8 cellular contexts compared by ENCODE assay signal in the genomic region with DNA sequence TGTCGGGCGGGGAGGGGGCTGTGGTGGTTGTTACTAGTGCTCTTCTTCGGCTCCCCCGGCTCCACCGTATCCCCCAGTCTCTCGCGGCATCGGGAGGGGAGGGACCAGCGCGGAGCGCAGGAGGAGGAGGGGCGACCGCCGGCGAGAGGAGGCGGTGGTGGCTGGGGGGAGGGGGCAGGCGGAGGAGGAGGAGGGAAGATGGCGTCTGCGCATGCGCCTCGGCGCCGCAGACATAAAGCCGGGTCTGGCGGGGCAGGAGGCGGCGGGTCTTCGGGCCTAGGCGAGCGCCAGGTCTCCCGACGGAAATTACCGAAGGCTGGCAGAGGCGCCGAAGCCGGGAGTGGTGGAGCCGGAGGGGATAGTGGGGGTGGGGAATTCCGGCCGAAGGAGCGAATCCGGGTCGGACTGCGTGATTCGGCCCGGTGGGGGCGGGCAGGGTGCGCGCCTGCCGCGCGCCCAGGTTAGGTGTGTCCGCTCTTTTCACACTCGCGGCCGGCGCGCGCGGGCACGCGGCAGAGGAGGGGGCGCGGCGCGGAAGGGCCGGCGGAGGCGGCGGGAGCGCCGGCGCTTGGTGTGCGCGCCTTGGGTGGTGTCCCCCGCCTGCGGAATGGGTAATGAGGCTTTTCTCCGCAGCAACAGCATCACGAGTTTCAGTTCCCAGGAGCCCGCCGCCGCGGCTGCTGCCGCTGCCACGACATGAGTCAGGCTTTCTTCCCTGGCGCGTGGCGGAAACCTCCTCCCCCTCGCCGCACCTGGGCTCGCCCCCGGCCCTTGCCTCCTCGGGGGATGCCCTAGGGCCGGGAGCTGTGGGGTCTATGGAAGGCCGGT. TPM values are rescaled to one million over a fixed set of nuclear protein-coding genes. Genes with fewer than 3 reads are reported as not detected.
DNase-seq lines count a peak whose midpoint lies in the region; ATAC-seq, FAIRE-seq and TF ChIP-seq lines count a peak whose summit lies in the region.

No MANE protein-coding gene starts in this region.

- intact Hi-C loops in aorta (cut with DNase I), result loop anchor here (2.0 to 10.0 kb wide), 6 partner anchors 93 to 395 kb away; no protein-coding TSS in a partner anchor

- peak overlapping the region; percentile 91 for H3K4me3 Mint-ChIP-seq in T-helper 2 cell treated with Interferon-gamma antibody and Interleukin-4, amounts not matched to agents 5 μg/mL and 100 μg/mL, for 36 hours
- H3K4me3 Mint-ChIP-seq in astrocyte (ENCODE audit: unreplicated experiment), result peak overlapping the region; percentile 96

- no peak for TF ChIP-seq CTCF in astrocyte (IDR thresholded peaks at IDR 0.05; ENCODE audit: insufficient read depth, low read depth, low read length)

- peak overlapping the region; percentile 87 for H3K27ac Mint-ChIP-seq in T-helper 2 cell treated with Interferon-gamma antibody and Interleukin-4, amounts not matched to agents 5 μg/mL and 100 μg/mL, for 36 hours
- H3K27ac Mint-ChIP-seq in astrocyte (ENCODE audit: unreplicated experiment), result peak overlapping the region; percentile 69

- H3K4me1 ChIP-seq in astrocyte (ENCODE audit: insufficient read depth, low read length) (peaks cover 34% of the 10 kb centered on the region), rectal smooth muscle tissue (ENCODE audit: control insufficient read depth, insufficient read depth, low read length) (peaks cover 8% of the 10 kb centered on the region), aorta (ENCODE audit: control insufficient read depth in 1 of 2, insufficient read depth in 2 of 2, low read length in 2 of 2) (peaks cover 3% of the 10 kb centered on the region in 2 donors)

- no peak for FAIRE-seq in astrocyte (lab: Jason Lieb, UNC)

- H3K9me3 Mint-ChIP-seq in T-helper 2 cell treated with Interferon-gamma antibody and Interleukin-4, amounts not matched to agents 5 μg/mL and 100 μg/mL, for 36 hours, result no peaks in the 10 kb centered on the region
- H3K9me3 Mint-ChIP-seq in astrocyte (ENCODE audit: unreplicated experiment), result no peaks in the 10 kb centered on the region

- H3K36me3 Mint-ChIP-seq in T-helper 2 cell treated with Interferon-gamma antibody and Interleukin-4, amounts not matched to agents 5 μg/mL and 100 μg/mL, for 36 hours (ENCODE audit: low read depth), result peaks cover 4% of the 10 kb centered on the region
- H3K36me3 Mint-ChIP-seq in astrocyte (ENCODE audit: low read depth, unreplicated experiment), result peaks cover 5% of the 10 kb centered on the region

- ATAC-seq in GM18502 (IDR thresholded peaks at IDR 0.05; ENCODE audit: poor library complexity, unreplicated experiment) (peak; percentile 64), HG02943 (IDR thresholded peaks at IDR 0.05; ENCODE audit: low read depth, unreplicated experiment) (peak; percentile 69), aorta (ENCODE audit: low FRiP score) (peak; percentile 94)

- peak overlapping the region; percentile 97 for H3K4me2 ChIP-seq in astrocyte (ENCODE audit: low read length)

- peak overlapping the region; percentile 84 for H3K4me3 ChIP-seq in astrocyte (ENCODE audit: insufficient read depth, low read depth, low read length)
- H3K4me3 ChIP-seq in rectal smooth muscle tissue (ENCODE audit: low read length), result peak overlapping the region; percentile 86
- peak overlapping the region; percentile 95 to 97 for H3K4me3 ChIP-seq in aorta (ENCODE audit: low read length in 2 of 2)

- peaks cover 48% of the 10 kb centered on the region for H3K27me3 Mint-ChIP-seq in T-helper 2 cell treated with Interferon-gamma antibody and Interleukin-4, amounts not matched to agents 5 μg/mL and 100 μg/mL, for 36 hours (ENCODE audit: low read depth)
- no peaks in the 10 kb centered on the region for H3K27me3 Mint-ChIP-seq in astrocyte (ENCODE audit: low read depth, unreplicated experiment)

- no peaks in the 10 kb centered on the region for H3K27me3 ChIP-seq in astrocyte (ENCODE audit: insufficient read depth, low read length)
- no peaks in the 10 kb centered on the region for H3K27me3 ChIP-seq in rectal smooth muscle tissue (ENCODE audit: control insufficient read depth, insufficient read depth, low read length)
- no peaks in the 10 kb centered on the region for H3K27me3 ChIP-seq in aorta (ENCODE audit: control insufficient read depth in 1 of 2, insufficient read depth in 2 of 2, low read length in 1 of 2)

- peak overlapping the region; percentile 68 for H2AFZ ChIP-seq in astrocyte (ENCODE audit: low read depth, low read length)

- H3K27ac ChIP-seq in astrocyte (ENCODE audit: low read depth, low read length) (peak overlapping the region; percentile 96), rectal smooth muscle tissue (ENCODE audit: low read depth, low read length) (peak overlapping the region; percentile 91), aorta (ENCODE audit: low read depth in 1 of 2, low read length in 2 of 2) (peak overlapping the region; percentile 95 to 96)

- WGBS in aorta, 2 donors, result 0 to 1% methylated on average over 34 to 94 of the region's 94 CpGs

- peak overlapping the region; percentile 91 for H3K9ac ChIP-seq in astrocyte (ENCODE audit: low read length)
- H3K9ac ChIP-seq in rectal smooth muscle tissue (ENCODE audit: low read length), result peak overlapping the region; percentile 67

- peaks cover 16% of the 10 kb centered on the region for H3K4me1 Mint-ChIP-seq in T-helper 2 cell treated with Interferon-gamma antibody and Interleukin-4, amounts not matched to agents 5 μg/mL and 100 μg/mL, for 36 hours (ENCODE audit: low read depth)
- H3K4me1 Mint-ChIP-seq in astrocyte (ENCODE audit: low read depth, unreplicated experiment), result peaks cover 36% of the 10 kb centered on the region

- peaks cover 44% of the 10 kb centered on the region for H3K79me2 ChIP-seq in astrocyte (ENCODE audit: insufficient read depth, low read length)

- H3K9me3 ChIP-seq in astrocyte (ENCODE audit: insufficient read depth, low read depth, low read length) (no peaks in the 10 kb centered on the region), aorta (ENCODE audit: control insufficient read depth, low read length) (no peaks in the 10 kb centered on the region)

- peak; percentile 84 for DNase-seq in NCI-H187 treated with DMSO at 0.1 percent for 48 hours (lab: John Stamatoyannopoulos, UW)
- peak; percentile 89 for DNase-seq in T-helper 2 cell treated with Interferon-gamma antibody and Interleukin-4, amounts not matched to agents 5 μg/mL and 100 μg/mL, for 36 hours (ENCODE audit: low spot score)
- peak; percentile 87 for DNase-seq in astrocyte (ENCODE audit: low read depth)
- DNase-seq in hepatic stellate cell (ENCODE audit: low spot score), result peak; percentile 92
- peak; percentile 98 to 99 for DNase-seq in aorta

- peaks cover 38% of the 10 kb centered on the region for H4K20me1 ChIP-seq in astrocyte (ENCODE audit: insufficient read depth, low read length)

- H3K36me3 ChIP-seq in astrocyte (ENCODE audit: insufficient read depth, low read length), result no peaks in the 10 kb centered on the region
- no peaks in the 10 kb centered on the region for H3K36me3 ChIP-seq in rectal smooth muscle tissue (ENCODE audit: control insufficient read depth, insufficient read depth, low read length)
- no peaks in the 10 kb centered on the region for H3K36me3 ChIP-seq in aorta (ENCODE audit: control insufficient read depth in 1 of 2, insufficient read depth in 2 of 2, low read length in 1 of 2)

RNA-seq across cellular contexts. Expression of gene TSC22D1, which starts 1.3 kb away (rescaled TPM):
- total RNA-seq in astrocyte, result 96.2 and 105 TPM in 2 replicates
- total RNA-seq in aorta, result 100 to 1,000 TPM; 122 to 141 TPM
- polyA plus RNA-seq in aorta, result 100 to 1,000 TPM in 1 of 2 donors, 10 to 100 TPM in 1; 71.6 to 239 TPM

Comparison
In these comparisons a context has a peak if more than half of its experiments do, and no peak if none do; other contexts are left out.
1. Peak in every context shown above with its lines: DNase-seq, ATAC-seq, H3K4me3 ChIP-seq and H3K27ac ChIP-seq.